Comparison of ENCODE assay signal across 9 cellular contexts in genomic region chr12:131832393-131833231, GRCh38. TPM values are rescaled to one million over a fixed set of nuclear protein-coding genes. Genes with fewer than 3 reads are reported as not detected.
A peak's percentile ranks its signal among the peaks of the same experiment; 100 is the strongest.
DNase-seq lines count a peak whose midpoint lies in the region; ATAC-seq, FAIRE-seq and TF ChIP-seq lines count a peak whose summit lies in the region.
"Had no signal": no experiment of that assay in that cellular context is flagged by ENCODE, and none has a peak within 500 bp of the region (broad histone marks: within the 10 kb centered on the region; RNA-seq: fewer than 3 reads in every experiment).

No MANE protein-coding gene starts in this region.

- H3K27ac ChIP-seq in esophagus muscularis mucosa (replicated peaks in 1 of 4): peak overlapping the region; percentile 35 to 84 (median 49)

- intact Hi-C loops in esophagus muscularis mucosa (cut with DNase I): no loop called here
- intact Hi-C loops in sciatic nerve (cut with DNase I): loop anchor here (10.0 kb wide), 1 partner anchor 228 kb away; no protein-coding TSS in a partner anchor

- TF ChIP-seq CTCF in esophagus muscularis mucosa (IDR thresholded peaks at IDR 0.05): no peak

- peaks cover 27 to 56% (median 47%) of the 10 kb centered on the region in 4 donors for H3K4me1 ChIP-seq in esophagus muscularis mucosa

- no peaks in the 10 kb centered on the region for H3K9me3 ChIP-seq in esophagus muscularis mucosa

- FAIRE-seq in RCC 7860 (lab: Jason Lieb, UNC): no peak

- in situ Hi-C loops in KBM-7 (cut with MboI; ENCODE audit: low pct_unique_long_range_greater_than_20kb, low sequenced_read_pairs): no loop called here

- H3K36me3 ChIP-seq in esophagus muscularis mucosa: no peaks in the 10 kb centered on the region

- ATAC-seq in sciatic nerve (no peak), HG03342 (IDR thresholded peaks at IDR 0.05; ENCODE audit: unreplicated experiment) (no peak)

- peak overlapping the region; percentile 40 to 53 (median 47) for H3K4me3 ChIP-seq in esophagus muscularis mucosa

- peak; percentile 95 for DNase-seq in DMS53 (lab: John Stamatoyannopoulos, UW)
- peak; percentile 84 for DNase-seq in NCI-H2227 (lab: John Stamatoyannopoulos, UW; ENCODE audit: unreplicated experiment)
- DNase-seq in esophagus muscularis mucosa (ENCODE audit: extremely low spot score): no peak
- peak; percentile 84 for DNase-seq in sciatic nerve (ENCODE audit: low spot score)
- no peak for DNase-seq in foreskin melanocyte
- DNase-seq in KBM-7: no peak
- DNase-seq in RCC 7860 (ENCODE audit: low spot score): no peak
- DNase-seq: cortex of kidney had no signal

- WGBS in esophagus muscularis mucosa: 45% methylated on average over 11 of the region's 29 CpGs

- no peak for TF ChIP-seq POLR2A in esophagus muscularis mucosa (IDR thresholded peaks at IDR 0.05; ENCODE audit: low read depth)

- peaks cover 3 to 91% (median 39%) of the 10 kb centered on the region in 4 donors for H3K27me3 ChIP-seq in esophagus muscularis mucosa

- TF ChIP-seq EP300 in esophagus muscularis mucosa (IDR thresholded peaks at IDR 0.05): no peak

RNA-seq across cellular contexts. Expression of gene MMP17, which starts 4.4 kb away (rescaled TPM):
- total RNA-seq in esophagus muscularis mucosa (1 to 10 TPM; 2.5 to 5.8 (median 5.1) TPM), sciatic nerve (12.6 TPM)

Comparison
In these comparisons a context has a peak if more than half of its experiments do, and no peak if none do; other contexts are left out.
1. DNase-seq: peak in DMS53 (single experiment), NCI-H2227 (single experiment) and sciatic nerve (single experiment); none in esophagus muscularis mucosa (single experiment), foreskin melanocyte (single experiment), KBM-7 (single experiment) and RCC 7860 (single experiment).